Comparison of ENCODE assay signal across 17 cellular contexts in genomic region chr5:74634611-74635286, GRCh38.
"Had no signal": no experiment of that assay in that cellular context is flagged by ENCODE, and none has a peak within 500 bp of the region (broad histone marks: within the 10 kb centered on the region; RNA-seq: fewer than 3 reads in every experiment).

No MANE protein-coding gene starts in this region.

- H3K9me3 ChIP-seq: left lung, mucosa of descending colon, sigmoid colon, thyroid gland, vagina had no signal

- H3K27me3 ChIP-seq: left lung, sigmoid colon, thyroid gland, vagina had no signal

- FAIRE-seq: colon, endometrium, kidney had no signal

- H3K27ac ChIP-seq: left lung, sigmoid colon, thyroid gland, vagina had no signal

- DNase-seq: activated CD4-positive, alpha-beta T cell treated with anti-CD3 and anti-CD28 coated beads, Interleukin-2, amount 50 U/mL, for 1 hour; activated CD8-positive, alpha-beta memory T cell treated with anti-CD3 and anti-CD28 coated beads for 24 hours; activated naive CD4-positive, alpha-beta T cell treated with Interleukin-2 at 50 U/mL for 16 hours; anterior cingulate cortex; hypothalamus; kidney; left lung; mucosa of descending colon; naive thymus-derived CD4-positive, alpha-beta T cell; sigmoid colon; stimulated activated CD4-positive, alpha-beta T cell treated with anti-CD3 and anti-CD28 coated beads, Interleukin-1b, Interleukin-23, amount 100 ng/mL, for 48 hours; thyroid gland had no signal

- H3K36me3 ChIP-seq: thyroid gland had no signal

- H3K4me3 ChIP-seq: left lung, mucosa of descending colon, sigmoid colon, thyroid gland, vagina had no signal

- ATAC-seq: esophagus mucosa; left lung; mucosa of descending colon; naive thymus-derived CD4-positive, alpha-beta T cell; stimulated activated effector memory CD8-positive, alpha-beta T cell treated with anti-CD3 and anti-CD28 coated beads, Interleukin-12 subunit alpha, Interleukin-12 subunit beta, amount 100 ng/mL, for 72 hours had no signal
